ENCODE assay signal across 8 cellular contexts in the genomic region with DNA sequence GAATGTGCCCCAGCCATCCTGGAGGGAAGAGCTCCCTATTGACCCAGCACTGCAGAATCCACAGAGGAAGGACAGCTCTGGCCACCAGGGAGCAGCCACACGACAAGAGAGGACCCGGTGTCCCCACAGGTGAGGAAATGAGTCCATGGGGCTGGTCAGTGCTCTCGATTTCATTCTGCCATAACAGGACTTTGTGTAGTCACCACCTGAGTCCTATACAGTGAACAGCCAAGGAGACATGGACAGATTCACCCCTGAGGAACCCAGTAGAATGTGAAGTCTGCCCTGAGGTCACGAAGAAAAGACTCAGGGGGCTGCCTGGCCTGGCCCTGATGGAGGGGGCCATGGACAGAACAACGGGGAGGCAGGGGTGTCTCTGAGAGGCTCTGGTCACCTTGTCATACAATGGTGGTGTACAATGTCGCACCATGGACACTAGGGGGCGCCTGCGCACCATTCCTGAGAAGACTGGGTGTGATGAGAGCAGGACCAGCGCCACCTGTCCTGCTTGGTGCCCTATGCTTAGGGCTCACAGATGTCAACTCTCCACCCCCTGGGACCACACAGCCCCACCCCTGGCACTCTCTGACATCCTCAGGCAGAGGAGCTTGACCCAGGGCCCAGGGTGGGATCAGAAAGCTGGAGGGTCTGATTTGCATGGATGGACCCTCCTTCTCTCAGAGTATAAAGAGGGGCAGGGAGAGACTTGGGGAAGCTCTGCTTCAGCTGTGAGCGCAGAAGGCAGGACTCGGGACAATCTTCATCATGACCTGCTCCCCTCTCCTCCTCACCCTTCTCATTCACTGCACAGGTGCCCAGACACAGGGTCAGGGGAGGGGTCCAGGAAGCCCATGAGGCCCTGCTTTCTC.
DNase-seq lines count a peak whose midpoint lies in the region; ATAC-seq and TF ChIP-seq lines count a peak whose summit lies in the region.
"Not testable (repeated sequence)": the region's sequence is repeated elsewhere in the genome, so short reads cannot be mapped to it uniquely, and the experiment has no call there.

No MANE protein-coding gene starts in this region.

- DNase-seq in Caco-2: peak; percentile 78 to 86
- DNase-seq in M059J (ENCODE audit: low read depth): peak; percentile 57
- DNase-seq in RWPE1 (ENCODE audit: low spot score): peak; percentile 48
- peak; percentile 63 for DNase-seq in activated T-cell treated with anti-CD3 and anti-CD28 coated beads, Interleukin-2, amount 50 U/mL, for 4 hours
- DNase-seq in esophagus muscularis mucosa (ENCODE audit: extremely low spot score): peak; percentile 91
- DNase-seq in naive B cell: peak; percentile 79
- DNase-seq in stimulated activated CD8-positive, alpha-beta memory T cell treated with anti-CD3 and anti-CD28 coated beads, Interleukin-4, amount 100 ng/mL, for 48 hours: peak; percentile 83

- POLR2A ChIA-PET in Caco-2 (lab: Charles Lee): interaction anchor here (0.6 kb wide), 1 partner anchor 183 kb away, joined by 3 read pairs; no protein-coding TSS in a partner anchor
- POLR2A ChIA-PET in RWPE1 (lab: Yijun Ruan, JAX; ENCODE audit: low non-redundant PET): not testable (repeated sequence)

- not testable (repeated sequence) for H3K27ac Mint-ChIP-seq in Caco-2 (ENCODE audit: unreplicated experiment)
- peak overlapping the region in 5 of 6 donors; percentile 26 to 83 (median 36) for H3K27ac Mint-ChIP-seq in naive B cell

- TF ChIP-seq EP300 in esophagus muscularis mucosa (IDR thresholded peaks at IDR 0.05): not testable (repeated sequence)

- not testable (repeated sequence) for H3K9me3 Mint-ChIP-seq in Caco-2 (ENCODE audit: unreplicated experiment); activated T-cell treated with anti-CD3 and anti-CD28 coated beads, Interleukin-2, amount 50 U/mL, for 4 hours; naive B cell

- peak; percentile 88 to 92 for TF ChIP-seq CTCF in Caco-2 (IDR thresholded peaks at IDR 0.05; ENCODE audit: insufficient read depth in 1 of 2, low read depth in 1 of 2, low read length in 1 of 2, severe bottlenecking in 1 of 2, unreplicated experiment in 1 of 2)
- peak; percentile 83 for TF ChIP-seq CTCF in RWPE1 (conservative IDR thresholded peaks at IDR 0.05; ENCODE audit: low read depth)
- TF ChIP-seq CTCF in esophagus muscularis mucosa (IDR thresholded peaks at IDR 0.05): peak; percentile 44 to 77 (median 62)

- WGBS in esophagus muscularis mucosa: 27% methylated on average over 9 of the region's 11 CpGs

- intact Hi-C loops in Caco-2 (cut with micrococcal nuclease; ENCODE audit: unreplicated experiment): loop anchor here (1.0 kb wide), 1 partner anchor 114 kb away; no protein-coding TSS in a partner anchor
- intact Hi-C loops in esophagus muscularis mucosa (cut with DNase I): not testable (repeated sequence)

- not testable (repeated sequence) for H3K36me3 ChIP-seq in Caco-2 (ENCODE audit: control insufficient read depth, insufficient read depth, low read length)
- H3K36me3 ChIP-seq in esophagus muscularis mucosa: peaks cover 10 to 38% (median 31%) of the 10 kb centered on the region in 4 donors

- H3K4me3 Mint-ChIP-seq in Caco-2 (ENCODE audit: unreplicated experiment); activated T-cell treated with anti-CD3 and anti-CD28 coated beads, Interleukin-2, amount 50 U/mL, for 4 hours: not testable (repeated sequence)
- H3K4me3 Mint-ChIP-seq in naive B cell: peak overlapping the region in 5 of 8 donors; percentile 13 to 80 (median 52)

- H3K4me3 ChIP-seq in Caco-2 (ENCODE audit: low read depth, low read length); esophagus muscularis mucosa: not testable (repeated sequence)

- H3K27me3 ChIP-seq in Caco-2 (replicated peaks; ENCODE audit: control insufficient read depth, insufficient read depth, low read length); esophagus muscularis mucosa: not testable (repeated sequence)

- H3K27ac ChIP-seq in RWPE1; esophagus muscularis mucosa (replicated peaks in 1 of 4): not testable (repeated sequence)

- peak; percentile 82 for ATAC-seq in GM21737 (IDR thresholded peaks at IDR 0.05; ENCODE audit: unreplicated experiment)
- peak; percentile 89 to 92 for ATAC-seq in activated T-cell treated with anti-CD3 and anti-CD28 coated beads, Interleukin-2, amount 50 U/mL, for 4 hours
- peak; percentile 87 to 89 for ATAC-seq in naive B cell (ENCODE audit: low read depth in 2 of 2)

- not testable (repeated sequence) for H3K27me3 Mint-ChIP-seq in Caco-2 (ENCODE audit: insufficient read depth, unreplicated experiment); activated T-cell treated with anti-CD3 and anti-CD28 coated beads, Interleukin-2, amount 50 U/mL, for 4 hours (ENCODE audit: low read depth); naive B cell

- not testable (repeated sequence) for H3K4me1 Mint-ChIP-seq in Caco-2 (ENCODE audit: low read depth, unreplicated experiment); activated T-cell treated with anti-CD3 and anti-CD28 coated beads, Interleukin-2, amount 50 U/mL, for 4 hours (ENCODE audit: low read depth)
- peaks cover 40 to 55% (median 50%) of the 10 kb centered on the region in 3 donors for H3K4me1 Mint-ChIP-seq in naive B cell

- BruUV-seq in Caco-2 (replicated peaks; lab: Mats Ljungman, UMichigan): not testable (repeated sequence)

- TF ChIP-seq POLR2A in esophagus muscularis mucosa (IDR thresholded peaks at IDR 0.05; ENCODE audit: low read depth): not testable (repeated sequence)

- not testable (repeated sequence) for H3K9me3 ChIP-seq in Caco-2, esophagus muscularis mucosa

- H3K4me1 ChIP-seq in Caco-2, esophagus muscularis mucosa: not testable (repeated sequence)

- H3K36me3 Mint-ChIP-seq in Caco-2 (ENCODE audit: insufficient read depth, unreplicated experiment): peaks cover 19% of the 10 kb centered on the region
- peaks cover 15% of the 10 kb centered on the region for H3K36me3 Mint-ChIP-seq in activated T-cell treated with anti-CD3 and anti-CD28 coated beads, Interleukin-2, amount 50 U/mL, for 4 hours (ENCODE audit: insufficient read depth)
- peaks cover 4 to 12% of the 10 kb centered on the region in 2 donors for H3K36me3 Mint-ChIP-seq in naive B cell

- CTCF ChIA-PET in Caco-2 (lab: Charles Lee) (interaction anchor here (1.0 kb wide), 1 partner anchor 21 kb away, joined by 4 read pairs; no protein-coding TSS in a partner anchor), RWPE1 (lab: Yijun Ruan, JAX) (interaction anchor here (0.6 to 0.8 kb wide), 2 partner anchors 91 to 114 kb away, joined by 3 to 4 read pairs; no protein-coding TSS in a partner anchor)
